Comparison of ENCODE assay signal across 23 cellular contexts in genomic region chr6:72081880-72082279, GRCh38.
"Had no signal": no experiment of that assay in that cellular context is flagged by ENCODE, and none has a peak within 500 bp of the region (broad histone marks: within the 10 kb centered on the region; RNA-seq: fewer than 3 reads in every experiment).

No MANE protein-coding gene starts in this region.

- H3K9ac ChIP-seq: KMS-11 had no signal

- H3K36me3 ChIP-seq: Peyer's patch had no signal

- DNase-seq: activated CD4-positive, alpha-beta memory T cell treated with anti-CD3 and anti-CD28 coated beads for 36 hours; activated CD4-positive, alpha-beta T cell treated with anti-CD3 and anti-CD28 coated beads, Interleukin-2, amount 10 ng/mL, durations not matched to agents 7 days and 5 days; activated CD4-positive, CD25-positive, alpha-beta regulatory T cell; activated CD8-positive, alpha-beta memory T cell treated with anti-CD3 and anti-CD28 coated beads for 24 hours; activated effector memory CD4-positive, alpha-beta T cell treated with anti-CD3 and anti-CD28 coated beads, Interleukin-2, amount 50 U/mL, for 16 hours; activated naive CD4-positive, alpha-beta T cell treated with Interleukin-2 at 50 U/mL for 16 hours; activated naive CD8-positive, alpha-beta T cell treated with anti-CD3 and anti-CD28 coated beads, Interleukin-2, amount 50 U/mL, for 24 hours; activated T-cell treated with anti-CD3 and anti-CD28 coated beads, Interleukin-2, amount 50 U/mL, for 4 hours; amniotic stem cell; MM.1S; NCI-H1092 treated with DMSO at 0.1 percent for 48 hours; NCI-H1417 treated with DMSO at 0.1 percent for 48 hours; NCI-H1694; NCI-H2029; NCI-H345; NCI-H510A; NCI-H526 treated with DMSO at 0.1 percent for 48 hours; Peyer's patch; Right ventricle myocardium superior; SW 1271 had no signal

- H3K9me3 ChIP-seq: Peyer's patch had no signal

- H3K27ac ChIP-seq: KMS-11, Peyer's patch, RWPE1, VCaP had no signal

- H3K27me3 ChIP-seq: Peyer's patch had no signal

- H3K4me1 ChIP-seq: Peyer's patch had no signal

- H3K4me3 ChIP-seq: Peyer's patch had no signal
